22 cellular contexts compared by ENCODE assay signal in the genomic region with DNA sequence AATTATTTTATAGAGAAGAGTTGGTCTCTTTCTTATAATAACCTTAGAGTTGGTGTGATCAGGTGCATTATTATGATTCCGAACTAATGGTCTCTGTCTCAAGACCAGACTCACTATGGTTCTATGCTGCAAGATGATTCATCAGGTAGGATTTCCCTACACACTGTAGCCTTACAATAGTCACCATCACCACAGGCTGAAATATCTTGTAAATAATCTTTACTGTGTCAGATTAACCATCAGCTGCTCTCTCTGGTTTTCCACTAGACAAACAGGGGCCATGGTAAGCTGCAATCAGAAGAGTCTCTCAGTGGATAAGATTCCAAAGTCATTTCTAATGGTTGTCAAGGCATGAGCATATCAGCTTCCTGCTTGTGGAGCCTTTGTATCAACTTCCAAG. TPM values are rescaled to one million over a fixed set of nuclear protein-coding genes. Genes with fewer than 3 reads are reported as not detected.
A peak's percentile ranks its signal among the peaks of the same experiment; 100 is the strongest.
DNase-seq lines count a peak whose midpoint lies in the region; ATAC-seq and TF ChIP-seq lines count a peak whose summit lies in the region.
"Had no signal": no experiment of that assay in that cellular context is flagged by ENCODE, and none has a peak within 500 bp of the region (broad histone marks: within the 10 kb centered on the region; RNA-seq: fewer than 3 reads in every experiment).

No MANE protein-coding gene starts in this region.

- no peak overlapping the region for H3K4me3 Mint-ChIP-seq in activated naive CD8-positive, alpha-beta T cell
- H3K4me3 Mint-ChIP-seq in activated naive CD8-positive, alpha-beta T cell treated with anti-CD3 and anti-CD28 coated beads for 36 hours = no peak overlapping the region
- no peak overlapping the region for H3K4me3 Mint-ChIP-seq in stimulated activated naive CD8-positive, alpha-beta T cell treated with anti-CD3 and anti-CD28 coated beads, Interleukin-15, amount 100 ng/mL, for 72 hours
- H3K4me3 Mint-ChIP-seq in osteocyte (ENCODE audit: unreplicated experiment) = no peak overlapping the region
- H3K4me3 Mint-ChIP-seq: T-helper 2 cell treated with Interferon-gamma antibody and Interleukin-4, amounts not matched to agents 5 μg/mL and 100 μg/mL, for 36 hours had no signal

- H3K4me1 ChIP-seq in foreskin keratinocyte = no peaks in the 10 kb centered on the region
- H3K4me1 ChIP-seq: ascending aorta had no signal

- peaks cover 11% of the 10 kb centered on the region for H3K27me3 ChIP-seq in foreskin keratinocyte
- H3K27me3 ChIP-seq: ascending aorta had no signal

- H3K27me3 Mint-ChIP-seq in activated naive CD8-positive, alpha-beta T cell = no peaks in the 10 kb centered on the region
- no peaks in the 10 kb centered on the region for H3K27me3 Mint-ChIP-seq in activated naive CD8-positive, alpha-beta T cell treated with anti-CD3 and anti-CD28 coated beads for 36 hours
- no peaks in the 10 kb centered on the region for H3K27me3 Mint-ChIP-seq in stimulated activated naive CD8-positive, alpha-beta T cell treated with anti-CD3 and anti-CD28 coated beads, Interleukin-15, amount 100 ng/mL, for 72 hours
- H3K27me3 Mint-ChIP-seq in osteocyte (ENCODE audit: unreplicated experiment) = no peaks in the 10 kb centered on the region

- peak overlapping the region; percentile 46 for H3K27ac Mint-ChIP-seq in activated naive CD8-positive, alpha-beta T cell
- H3K27ac Mint-ChIP-seq in activated naive CD8-positive, alpha-beta T cell treated with anti-CD3 and anti-CD28 coated beads for 36 hours = no peak overlapping the region
- no peak overlapping the region for H3K27ac Mint-ChIP-seq in stimulated activated naive CD8-positive, alpha-beta T cell treated with anti-CD3 and anti-CD28 coated beads, Interleukin-15, amount 100 ng/mL, for 72 hours
- H3K27ac Mint-ChIP-seq in osteocyte (ENCODE audit: unreplicated experiment) = no peak overlapping the region
- H3K27ac Mint-ChIP-seq: T-helper 2 cell treated with Interferon-gamma antibody and Interleukin-4, amounts not matched to agents 5 μg/mL and 100 μg/mL, for 36 hours had no signal

- POLR2A ChIA-PET in RWPE1 (lab: Yijun Ruan, JAX; ENCODE audit: low non-redundant PET) = no interaction called here

- H3K4me1 Mint-ChIP-seq in activated naive CD8-positive, alpha-beta T cell (ENCODE audit: low read depth) = peaks cover 51% of the 10 kb centered on the region
- peaks cover 46% of the 10 kb centered on the region for H3K4me1 Mint-ChIP-seq in activated naive CD8-positive, alpha-beta T cell treated with anti-CD3 and anti-CD28 coated beads for 36 hours
- peaks cover 43% of the 10 kb centered on the region for H3K4me1 Mint-ChIP-seq in stimulated activated naive CD8-positive, alpha-beta T cell treated with anti-CD3 and anti-CD28 coated beads, Interleukin-15, amount 100 ng/mL, for 72 hours
- H3K4me1 Mint-ChIP-seq in osteocyte (ENCODE audit: unreplicated experiment) = no peaks in the 10 kb centered on the region

- no peak for DNase-seq in activated naive CD8-positive, alpha-beta T cell treated with anti-CD3 and anti-CD28 coated beads for 36 hours
- DNase-seq in RWPE1 (ENCODE audit: low spot score) (peak; percentile 8), foreskin keratinocyte (peak; percentile 16 to 44), osteocyte (ENCODE audit: extremely low spot score, unreplicated experiment) (no peak)
- no peak for DNase-seq in stimulated activated naive CD8-positive, alpha-beta T cell treated with anti-CD3 and anti-CD28 coated beads, Interleukin-15, amount 100 ng/mL, for 72 hours
- DNase-seq: activated CD4-positive, alpha-beta T cell treated with anti-CD3 and anti-CD28 coated beads for 1 hour; activated effector memory CD4-positive, alpha-beta T cell treated with anti-CD3 and anti-CD28 coated beads, Interleukin-2, amount 50 U/mL, for 16 hours; DMS79 treated with DMSO at 0.1 percent for 48 hours; left cardiac atrium; NCI-H2029 treated with DMSO at 0.1 percent for 48 hours; NCI-H524 treated with DMSO at 0.1 percent for 48 hours; occipital lobe; right cardiac atrium; SIG-M5 had no signal

- peak; percentile 71 for ATAC-seq in foreskin keratinocyte
- ATAC-seq in stimulated activated naive CD8-positive, alpha-beta T cell treated with anti-CD3 and anti-CD28 coated beads, Interleukin-15, amount 100 ng/mL, for 72 hours = peak; percentile 38
- no peak for ATAC-seq in HG02588 (IDR thresholded peaks at IDR 0.05; ENCODE audit: unreplicated experiment)
- no peak for ATAC-seq in GM19328 (IDR thresholded peaks at IDR 0.05; ENCODE audit: unreplicated experiment)
- ATAC-seq: K562, left cardiac atrium, right cardiac atrium had no signal

- CTCF ChIA-PET in RWPE1 (lab: Yijun Ruan, JAX) = no interaction called here

- H3K27ac ChIP-seq in RWPE1 (no peak overlapping the region), foreskin keratinocyte (no peak overlapping the region)
- H3K27ac ChIP-seq: ascending aorta, HL-60 had no signal

- peaks cover 13% of the 10 kb centered on the region for H3K36me3 Mint-ChIP-seq in activated naive CD8-positive, alpha-beta T cell
- peaks cover 39% of the 10 kb centered on the region for H3K36me3 Mint-ChIP-seq in activated naive CD8-positive, alpha-beta T cell treated with anti-CD3 and anti-CD28 coated beads for 36 hours
- H3K36me3 Mint-ChIP-seq in osteocyte (ENCODE audit: unreplicated experiment) = no peaks in the 10 kb centered on the region

- TF ChIP-seq CTCF in RWPE1 (conservative IDR thresholded peaks at IDR 0.05; ENCODE audit: low read depth) = no peak
- no peak for TF ChIP-seq CTCF in foreskin keratinocyte (conservative IDR thresholded peaks at IDR 0.05)
- TF ChIP-seq CTCF in osteocyte (IDR thresholded peaks at IDR 0.05) = no peak

- peaks cover 6% of the 10 kb centered on the region for H3K9me3 Mint-ChIP-seq in activated naive CD8-positive, alpha-beta T cell (ENCODE audit: low read depth)
- H3K9me3 Mint-ChIP-seq in activated naive CD8-positive, alpha-beta T cell treated with anti-CD3 and anti-CD28 coated beads for 36 hours = peaks cover 23% of the 10 kb centered on the region
- peaks cover 18% of the 10 kb centered on the region in 2 donors for H3K9me3 Mint-ChIP-seq in stimulated activated naive CD8-positive, alpha-beta T cell treated with anti-CD3 and anti-CD28 coated beads, Interleukin-15, amount 100 ng/mL, for 72 hours
- H3K9me3 Mint-ChIP-seq in osteocyte (ENCODE audit: unreplicated experiment) = peaks cover 3% of the 10 kb centered on the region

RNA-seq across cellular contexts. Expression of a gene that starts 4.4 kb away (rescaled TPM):
- total RNA-seq in activated naive CD8-positive, alpha-beta T cell treated with anti-CD3 and anti-CD28 coated beads for 36 hours = 10 to 100 TPM; 76.4 to 78.5 TPM
- total RNA-seq in foreskin keratinocyte (0.14 and 0.21 TPM in 2 replicates), osteocyte (not detected in 2 replicates)
- polyA plus RNA-seq in foreskin keratinocyte = 0.01 TPM in 2 replicates

RNA-seq across cellular contexts. Expression of a gene that starts 27.4 kb away (rescaled TPM):
- under 1 TPM; 0.10 to 0.36 TPM for total RNA-seq in activated naive CD8-positive, alpha-beta T cell treated with anti-CD3 and anti-CD28 coated beads for 36 hours
- not detected in 2 replicates for total RNA-seq in foreskin keratinocyte
- not detected in 2 replicates for polyA plus RNA-seq in foreskin keratinocyte
- total RNA-seq in osteocyte = not detected in 2 replicates
- total RNA-seq: ascending aorta, K562, left cardiac atrium, occipital lobe, ureter had no signal

Comparison
In these comparisons a context has a peak if more than half of its experiments do, and no peak if none do; other contexts are left out.
1. DNase-seq: peak in RWPE1 (single experiment) and foreskin keratinocyte (2 of 2); none in activated naive CD8-positive, alpha-beta T cell treated with anti-CD3 and anti-CD28 coated beads for 36 hours (single experiment), stimulated activated naive CD8-positive, alpha-beta T cell treated with anti-CD3 and anti-CD28 coated beads, Interleukin-15, amount 100 ng/mL, for 72 hours (0 of 2) and osteocyte (single experiment).
2. ATAC-seq: peak in foreskin keratinocyte (single experiment) and stimulated activated naive CD8-positive, alpha-beta T cell treated with anti-CD3 and anti-CD28 coated beads, Interleukin-15, amount 100 ng/mL, for 72 hours (single experiment); none in HG02588 (single experiment) and GM19328 (single experiment).
3. RNA of a gene that starts 4.4 kb away (total RNA-seq): 76.4 to 78.5 TPM in activated naive CD8-positive, alpha-beta T cell treated with anti-CD3 and anti-CD28 coated beads for 36 hours; 0.14 to 0.21 TPM in foreskin keratinocyte and not detected in osteocyte; every median in the first group is over 10 times any median in the second.